18 cellular contexts compared by ENCODE assay signal in genomic region chr2:143248631-143249030, GRCh38.
A peak's percentile ranks its signal among the peaks of the same experiment; 100 is the strongest.
DNase-seq lines count a peak whose midpoint lies in the region; ATAC-seq and TF ChIP-seq lines count a peak whose summit lies in the region.
"Had no signal": no experiment of that assay in that cellular context is flagged by ENCODE, and none has a peak within 500 bp of the region (broad histone marks: within the 10 kb centered on the region; RNA-seq: fewer than 3 reads in every experiment).

No MANE protein-coding gene starts in this region.

- TF ChIP-seq POLR2A in upper lobe of left lung (IDR thresholded peaks at IDR 0.05) = no peak

- H3K27me3 Mint-ChIP-seq in activated T-cell treated with anti-CD3 and anti-CD28 coated beads, Interleukin-2, amount 50 U/mL, for 4 hours (ENCODE audit: low read depth) = no peaks in the 10 kb centered on the region
- no peaks in the 10 kb centered on the region for H3K27me3 Mint-ChIP-seq in CD4-positive, alpha-beta memory T cell
- H3K27me3 Mint-ChIP-seq in effector memory CD8-positive, alpha-beta T cell = no peaks in the 10 kb centered on the region

- intact Hi-C loops in CD4-positive, alpha-beta memory T cell (cut with micrococcal nuclease) = loop anchor here (1.0 kb wide), 1 partner anchor 8 kb away; no protein-coding TSS in a partner anchor

- no peak for TF ChIP-seq CTCF in upper lobe of left lung (IDR thresholded peaks at IDR 0.05)

- H3K4me3 ChIP-seq in CD4-positive, alpha-beta memory T cell (ENCODE audit: low read length in 2 of 2) = peak overlapping the region; percentile 71 to 74
- H3K4me3 ChIP-seq in upper lobe of left lung = no peak overlapping the region
- H3K4me3 ChIP-seq: MG63 had no signal

- peak overlapping the region; percentile 51 for H3K4me3 Mint-ChIP-seq in activated T-cell treated with anti-CD3 and anti-CD28 coated beads, Interleukin-2, amount 50 U/mL, for 4 hours
- H3K4me3 Mint-ChIP-seq in CD4-positive, alpha-beta memory T cell = no peak overlapping the region
- H3K4me3 Mint-ChIP-seq in effector memory CD8-positive, alpha-beta T cell = no peak overlapping the region
- H3K4me3 Mint-ChIP-seq: CD14-positive monocyte, HFFc6 had no signal

- peaks cover 85% of the 10 kb centered on the region for H3K4me1 ChIP-seq in CD4-positive, alpha-beta memory T cell (ENCODE audit: insufficient read depth, low read length)
- peaks cover 0 to 4% (median 0%) of the 10 kb centered on the region in 4 donors for H3K4me1 ChIP-seq in upper lobe of left lung

- H3K27ac Mint-ChIP-seq in CD4-positive, alpha-beta memory T cell = peak overlapping the region in 5 of 7 donors; percentile 79 to 97 (median 93)
- H3K27ac Mint-ChIP-seq in effector memory CD8-positive, alpha-beta T cell = peak overlapping the region; percentile 59 to 70
- H3K27ac Mint-ChIP-seq: HFFc6 had no signal

- POLR2A ChIA-PET in CD4-positive, alpha-beta memory T cell (lab: Charles Lee; ENCODE audit: partially characterized antibody) = interaction anchor here (0.8 to 3.4 kb wide), 5 partner anchors 9 to 138 kb away, joined by 3 to 80 read pairs (median 14); no protein-coding TSS in a partner anchor

- H3K36me3 Mint-ChIP-seq in activated T-cell treated with anti-CD3 and anti-CD28 coated beads, Interleukin-2, amount 50 U/mL, for 4 hours (ENCODE audit: insufficient read depth) = peaks cover 19% of the 10 kb centered on the region
- peaks cover 34 to 36% of the 10 kb centered on the region in 2 donors for H3K36me3 Mint-ChIP-seq in CD4-positive, alpha-beta memory T cell
- peaks cover 20% of the 10 kb centered on the region for H3K36me3 Mint-ChIP-seq in effector memory CD8-positive, alpha-beta T cell (ENCODE audit: insufficient read depth)

- WGBS in upper lobe of left lung, 2 donors = 81 to 92% methylated on average over 5 of the region's 5 CpGs

- no peak for TF ChIP-seq EP300 in upper lobe of left lung (IDR thresholded peaks at IDR 0.05)

- CTCF ChIA-PET in CD4-positive, alpha-beta memory T cell (lab: Charles Lee; ENCODE audit: partially characterized antibody) = interaction anchor here (1.3 to 3.1 kb wide), 3 partner anchors 10 to 26 kb away, joined by 4 to 37 read pairs (median 18); no protein-coding TSS in a partner anchor

- no peaks in the 10 kb centered on the region for H3K27me3 ChIP-seq in CD4-positive, alpha-beta memory T cell (ENCODE audit: insufficient read depth, low read length)
- no peaks in the 10 kb centered on the region for H3K27me3 ChIP-seq in upper lobe of left lung
- H3K27me3 ChIP-seq: MG63 had no signal

- H3K36me3 ChIP-seq in CD4-positive, alpha-beta memory T cell (ENCODE audit: insufficient read depth, low read length) = peaks cover 5% of the 10 kb centered on the region
- no peaks in the 10 kb centered on the region for H3K36me3 ChIP-seq in upper lobe of left lung
- H3K36me3 ChIP-seq: MG63 had no signal

- no peak for ATAC-seq in activated T-cell treated with anti-CD3 and anti-CD28 coated beads, Interleukin-2, amount 50 U/mL, for 4 hours
- ATAC-seq in effector memory CD8-positive, alpha-beta T cell (replicated peaks) = no peak
- ATAC-seq in upper lobe of left lung (ENCODE audit: low FRiP score in 2 of 2) = no peak
- ATAC-seq: HepG2 had no signal

- peaks cover 5% of the 10 kb centered on the region for H3K9me3 Mint-ChIP-seq in activated T-cell treated with anti-CD3 and anti-CD28 coated beads, Interleukin-2, amount 50 U/mL, for 4 hours
- peaks cover 0 to 2% (median 0%) of the 10 kb centered on the region in 8 donors for H3K9me3 Mint-ChIP-seq in CD4-positive, alpha-beta memory T cell
- H3K9me3 Mint-ChIP-seq in effector memory CD8-positive, alpha-beta T cell = no peaks in the 10 kb centered on the region
- H3K9me3 Mint-ChIP-seq: CD14-positive monocyte, HFFc6 had no signal

- H3K27ac ChIP-seq in CD4-positive, alpha-beta memory T cell (ENCODE audit: low read depth, low read length) = peak overlapping the region; percentile 43
- H3K27ac ChIP-seq in upper lobe of left lung = no peak overlapping the region
- H3K27ac ChIP-seq: KMS-11 had no signal

- H3K4me1 Mint-ChIP-seq in activated T-cell treated with anti-CD3 and anti-CD28 coated beads, Interleukin-2, amount 50 U/mL, for 4 hours (ENCODE audit: low read depth) = peaks cover 23% of the 10 kb centered on the region
- H3K4me1 Mint-ChIP-seq in CD4-positive, alpha-beta memory T cell = peaks cover 28 to 44% (median 36%) of the 10 kb centered on the region in 4 donors
- H3K4me1 Mint-ChIP-seq in effector memory CD8-positive, alpha-beta T cell (ENCODE audit: low read depth in 2 of 2) = peaks cover 11 to 22% of the 10 kb centered on the region in 2 donors

- H3K9me3 ChIP-seq in CD4-positive, alpha-beta memory T cell (ENCODE audit: control insufficient read depth in 1 of 2, low read length in 2 of 2) = no peaks in the 10 kb centered on the region
- no peaks in the 10 kb centered on the region for H3K9me3 ChIP-seq in upper lobe of left lung
- H3K9me3 ChIP-seq: MG63 had no signal

- no peak for DNase-seq in activated T-cell treated with anti-CD3 and anti-CD28 coated beads, Interleukin-2, amount 50 U/mL, for 4 hours
- no peak for DNase-seq in activated T-cell treated with anti-CD3 and anti-CD28 coated beads, Interleukin-2, amount 50 U/mL, for 48 hours
- no peak for DNase-seq in CD4-positive, alpha-beta memory T cell
- DNase-seq in NCI-H1417 (lab: John Stamatoyannopoulos, UW) (peak in 2 of 3 experiments; percentile 61 to 90), upper lobe of left lung (no peak), cerebellar cortex (ENCODE audit: low spot score) (no peak)
- no peak for DNase-seq in effector memory CD8-positive, alpha-beta T cell
- DNase-seq: HFFc6, MG63, NCI-H1092, NCI-H1694, NCI-H2107, NCI-H226, NCI-H526, Right ventricle myocardium superior had no signal

Comparison
In these comparisons a context has a peak if more than half of its experiments do, and no peak if none do; other contexts are left out.
1. DNase-seq: peak in NCI-H1417 (2 of 3); none in activated T-cell treated with anti-CD3 and anti-CD28 coated beads, Interleukin-2, amount 50 U/mL, for 4 hours (single experiment), activated T-cell treated with anti-CD3 and anti-CD28 coated beads, Interleukin-2, amount 50 U/mL, for 48 hours (0 of 2), CD4-positive, alpha-beta memory T cell (0 of 5), effector memory CD8-positive, alpha-beta T cell (0 of 3), upper lobe of left lung (0 of 2) and cerebellar cortex (single experiment).
2. H3K4me3 ChIP-seq: peak in CD4-positive, alpha-beta memory T cell (2 of 2); none in upper lobe of left lung (0 of 4).